11 cellular contexts compared by ENCODE assay signal in genomic region chr13:33353210-33353609, GRCh38.
A peak's percentile ranks its signal among the peaks of the same experiment; 100 is the strongest.
DNase-seq lines count a peak whose midpoint lies in the region; ATAC-seq, FAIRE-seq and TF ChIP-seq lines count a peak whose summit lies in the region.
"Had no signal": no experiment of that assay in that cellular context is flagged by ENCODE, and none has a peak within 500 bp of the region (broad histone marks: within the 10 kb centered on the region; RNA-seq: fewer than 3 reads in every experiment).

No MANE protein-coding gene starts in this region.

- peaks cover 0 to 60% (median 36%) of the 10 kb centered on the region in 5 donors for H3K4me1 ChIP-seq in subcutaneous abdominal adipose tissue (ENCODE audit: control insufficient read depth in 5 of 5, insufficient read depth in 5 of 5, low read length in 5 of 5)

- TF ChIP-seq CTCF in HL-60 (IDR thresholded peaks at IDR 0.05; ENCODE audit: insufficient read depth, low read length) = no peak

- H3K36me3 ChIP-seq in subcutaneous abdominal adipose tissue (ENCODE audit: control insufficient read depth in 5 of 5, insufficient read depth in 5 of 5, low read length in 5 of 5) = no peaks in the 10 kb centered on the region
- H3K36me3 ChIP-seq: pancreas had no signal

- intact Hi-C loops in head of caudate nucleus (cut with DNase I) = no loop called here

- H3K27me3 ChIP-seq in HL-60 (ENCODE audit: insufficient read depth, poor library complexity, severe bottlenecking) = no peaks in the 10 kb centered on the region
- no peaks in the 10 kb centered on the region for H3K27me3 ChIP-seq in subcutaneous abdominal adipose tissue (ENCODE audit: control insufficient read depth in 5 of 5, insufficient read depth in 4 of 5, low read length in 5 of 5)
- H3K27me3 ChIP-seq: pancreas had no signal

- DNase-seq in HL-60 (ENCODE audit: low read depth in 1 of 2, low spot score in 1 of 2) = peak in 1 of 2 experiments; percentile 88
- peak in 32 of 42 donors; percentile 13 to 71 (median 46) for DNase-seq in head of caudate nucleus
- no peak for DNase-seq in hepatic stellate cell (ENCODE audit: low spot score)
- no peak for DNase-seq in GM19239 (ENCODE audit: insufficient read length, low spot score)
- no peak for DNase-seq in foreskin melanocyte
- no peak for DNase-seq in activated CD4-positive, alpha-beta T cell treated with anti-CD3 and anti-CD28 coated beads, Interleukin-2, amount 50 U/mL, for 48 hours
- DNase-seq: NCI-H1105 treated with DMSO at 0.1 percent for 48 hours had no signal

- H3K27ac ChIP-seq in HL-60 (replicated peaks) = 0 out of 2 replicates have a peak overlapping the region, but pooled peaks have one; percentile 7
- H3K27ac ChIP-seq in subcutaneous abdominal adipose tissue (ENCODE audit: low read depth, low read length) = peak overlapping the region; percentile 14
- H3K27ac ChIP-seq: epithelial cell of prostate had no signal

- peak; percentile 54 for ATAC-seq in GM19467 (IDR thresholded peaks at IDR 0.05; ENCODE audit: unreplicated experiment)

- H3K9ac ChIP-seq in subcutaneous abdominal adipose tissue (ENCODE audit: low read length in 5 of 5) = no peak overlapping the region

- no peak for FAIRE-seq in GM19239 (lab: Jason Lieb, UNC)
- FAIRE-seq: pancreas had no signal

- H3K9me3 ChIP-seq in subcutaneous abdominal adipose tissue (ENCODE audit: control insufficient read depth in 5 of 5, low read length in 5 of 5) = no peaks in the 10 kb centered on the region
- H3K9me3 ChIP-seq: pancreas had no signal

- no peak overlapping the region for H3K4me3 ChIP-seq in HL-60 (replicated peaks; ENCODE audit: insufficient read depth, low read length)
- no peak overlapping the region for H3K4me3 ChIP-seq in subcutaneous abdominal adipose tissue (ENCODE audit: low read depth in 1 of 5, low read length in 5 of 5)
- H3K4me3 ChIP-seq: pancreas had no signal

Comparison
In these comparisons a context has a peak if more than half of its experiments do, and no peak if none do; other contexts are left out.
1. DNase-seq: peak in head of caudate nucleus (32 of 42); none in hepatic stellate cell (single experiment), GM19239 (single experiment), foreskin melanocyte (single experiment) and activated CD4-positive, alpha-beta T cell treated with anti-CD3 and anti-CD28 coated beads, Interleukin-2, amount 50 U/mL, for 48 hours (0 of 2).